Comparison of ENCODE assay signal across 1 cellular context in the genomic region with DNA sequence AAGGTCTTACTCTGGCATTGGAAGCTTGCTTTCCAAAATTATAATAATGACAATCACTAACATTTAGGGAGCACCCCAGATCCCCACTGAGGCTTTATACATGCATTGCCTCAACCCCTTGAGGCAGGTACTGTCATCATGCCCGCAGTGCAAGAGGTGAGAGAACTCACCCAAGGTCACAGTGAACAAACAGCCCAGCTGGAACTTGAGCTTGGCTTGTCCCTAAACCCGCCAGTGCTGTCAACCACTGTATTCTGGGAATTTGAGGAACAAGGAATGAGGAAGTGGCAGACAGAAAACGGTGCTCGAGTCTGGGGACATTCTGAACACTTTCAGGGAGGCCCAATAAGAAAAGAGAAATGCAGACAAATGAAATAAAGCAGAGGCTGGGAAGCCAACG.
TF ChIP-seq lines count a peak whose summit lies in the region.

No MANE protein-coding gene starts in this region.

TF ChIP-seq in WTC11, 78 proteins besides CTCF, POLR2A, EP300 and RAD21 (continued from another document):
- no peak for TF ChIP-seq ZNF512 (CRISPR knock-in tag; IDR thresholded peaks at IDR 0.05; ENCODE audit: borderline replicate concordance)
